8 cellular contexts compared by ENCODE assay signal in genomic region chr17:48814504-48814903, GRCh38. TPM values are rescaled to one million over a fixed set of nuclear protein-coding genes. Genes with fewer than 3 reads are reported as not detected.
DNase-seq lines count a peak whose midpoint lies in the region; ATAC-seq and TF ChIP-seq lines count a peak whose summit lies in the region.

No MANE protein-coding gene starts in this region.

- H3K4me1 Mint-ChIP-seq in activated T-cell treated with anti-CD3 and anti-CD28 coated beads, Interleukin-2, amount 50 U/mL, for 4 hours (ENCODE audit: low read depth) = peaks cover 15% of the 10 kb centered on the region

- H3K27ac ChIP-seq in 22Rv1 (no peak overlapping the region), foreskin keratinocyte (no peak overlapping the region)

- DNase-seq in GM12864 (ENCODE audit: low read depth) (no peak), NCI-H748 treated with DMSO at 0.1 percent for 48 hours (lab: John Stamatoyannopoulos, UW) (peak; percentile 12), foreskin keratinocyte (no peak), retina (peak; percentile 54), NCI-H128 (lab: John Stamatoyannopoulos, UW; ENCODE audit: unreplicated experiment) (no peak)
- DNase-seq in activated T-cell treated with anti-CD3 and anti-CD28 coated beads, Interleukin-2, amount 50 U/mL, for 4 hours = peak; percentile 58

- H3K27me3 Mint-ChIP-seq in activated T-cell treated with anti-CD3 and anti-CD28 coated beads, Interleukin-2, amount 50 U/mL, for 4 hours (ENCODE audit: low read depth) = peaks cover 46% of the 10 kb centered on the region

- H3K4me3 Mint-ChIP-seq in activated T-cell treated with anti-CD3 and anti-CD28 coated beads, Interleukin-2, amount 50 U/mL, for 4 hours = no peak overlapping the region

- no peak overlapping the region for H3K4me3 ChIP-seq in GM12864 (ENCODE audit: low read depth, low read length)

- ATAC-seq in activated T-cell treated with anti-CD3 and anti-CD28 coated beads, Interleukin-2, amount 50 U/mL, for 4 hours = no peak
- ATAC-seq in foreskin keratinocyte (no peak), GM19455 (IDR thresholded peaks at IDR 0.05; ENCODE audit: unreplicated experiment) (no peak)

- TF ChIP-seq CTCF in 22Rv1 (IDR thresholded peaks at IDR 0.05) (peak; percentile 93), GM12864 (IDR thresholded peaks at IDR 0.05; ENCODE audit: low read depth, low read length, missing control alignments) (peak; percentile 86), foreskin keratinocyte (conservative IDR thresholded peaks at IDR 0.05) (peak; percentile 73)

- H3K9me3 Mint-ChIP-seq in activated T-cell treated with anti-CD3 and anti-CD28 coated beads, Interleukin-2, amount 50 U/mL, for 4 hours = no peaks in the 10 kb centered on the region

- peaks cover 62% of the 10 kb centered on the region for H3K27me3 ChIP-seq in foreskin keratinocyte

- H3K36me3 Mint-ChIP-seq in activated T-cell treated with anti-CD3 and anti-CD28 coated beads, Interleukin-2, amount 50 U/mL, for 4 hours (ENCODE audit: insufficient read depth) = no peaks in the 10 kb centered on the region

- H3K4me1 ChIP-seq in foreskin keratinocyte = no peaks in the 10 kb centered on the region

RNA-seq across cellular contexts. Expression of gene TTLL6, which starts 2.5 kb away (rescaled TPM):
- total RNA-seq in activated T-cell treated with anti-CD3 and anti-CD28 coated beads, Interleukin-2, amount 50 U/mL, for 4 hours = not detected
- not detected in 2 replicates for total RNA-seq in foreskin keratinocyte
- polyA plus RNA-seq in foreskin keratinocyte = not detected in 2 replicates

RNA-seq across cellular contexts. Expression of gene CALCOCO2, which starts 16.3 kb away (rescaled TPM):
- 10 to 100 TPM; 34.0 to 45.5 (median 34.3) TPM for total RNA-seq in activated T-cell treated with anti-CD3 and anti-CD28 coated beads, Interleukin-2, amount 50 U/mL, for 4 hours
- total RNA-seq in foreskin keratinocyte = 55.4 and 58.8 TPM in 2 replicates
- 25.5 and 27.9 TPM in 2 replicates for polyA plus RNA-seq in foreskin keratinocyte

Comparison
In these comparisons a context has a peak if more than half of its experiments do, and no peak if none do; other contexts are left out.
1. DNase-seq: peak in NCI-H748 treated with DMSO at 0.1 percent for 48 hours (single experiment), activated T-cell treated with anti-CD3 and anti-CD28 coated beads, Interleukin-2, amount 50 U/mL, for 4 hours (single experiment) and retina (single experiment); none in GM12864 (single experiment), foreskin keratinocyte (0 of 2) and NCI-H128 (single experiment).
2. Peak in every context shown above with its lines, with median percentiles within 50 percentile points of each other: CTCF ChIP-seq.